12 cellular contexts compared by ENCODE assay signal in genomic region chr3:48599077-48599501, GRCh38. TPM values are rescaled to one million over a fixed set of nuclear protein-coding genes. Genes with fewer than 3 reads are reported as not detected.
DNase-seq lines count a peak whose midpoint lies in the region; ATAC-seq, FAIRE-seq and TF ChIP-seq lines count a peak whose summit lies in the region.
"Had no signal": no experiment of that assay in that cellular context is flagged by ENCODE, and none has a peak within 500 bp of the region (broad histone marks: within the 10 kb centered on the region; RNA-seq: fewer than 3 reads in every experiment).

No MANE protein-coding gene starts in this region.

- peak overlapping the region; percentile 88 for H4K8ac ChIP-seq in mesenchymal stem cell (ENCODE audit: low read length)

- TF ChIP-seq CTCF in mammary epithelial cell (conservative IDR thresholded peaks at IDR 0.05 in 1 of 2, IDR thresholded peaks at IDR 0.05 in 1 of 2; ENCODE audit: extremely low read depth in 1 of 2, insufficient read depth in 1 of 2, low read depth in 1 of 2, low read length in 2 of 2) = no peak

- peak overlapping the region; percentile 98 for H4K91ac ChIP-seq in mesenchymal stem cell (ENCODE audit: low read length)

- peak overlapping the region; percentile 72 for H3K9ac ChIP-seq in mammary epithelial cell (ENCODE audit: insufficient read depth, low read length)
- H3K9ac ChIP-seq in mesenchymal stem cell (ENCODE audit: low read length) = peak overlapping the region; percentile 65

- H2BK12ac ChIP-seq in mesenchymal stem cell (ENCODE audit: low read length in 2 of 2) = peak overlapping the region; percentile 92 to 95

- H3K79me2 ChIP-seq in mammary epithelial cell (ENCODE audit: insufficient read depth, low read length) = peaks cover 21% of the 10 kb centered on the region

- H3K4me2 ChIP-seq in mammary epithelial cell (ENCODE audit: insufficient read depth, low read depth, low read length) = peak overlapping the region; percentile 45
- peak overlapping the region; percentile 4 for H3K4me2 ChIP-seq in mesenchymal stem cell (ENCODE audit: low read length, poor library complexity, severe bottlenecking)

- no peak overlapping the region for H3K4me3 Mint-ChIP-seq in activated naive CD4-positive, alpha-beta T cell treated with anti-CD3 and anti-CD28 coated beads, Interleukin-2, amount 10 ng/mL, durations not matched to agents 7 days and 5 days
- no peak overlapping the region for H3K4me3 Mint-ChIP-seq in T-cell

- no peak overlapping the region for H3K27ac Mint-ChIP-seq in activated naive CD4-positive, alpha-beta T cell treated with anti-CD3 and anti-CD28 coated beads, Interleukin-2, amount 10 ng/mL, durations not matched to agents 7 days and 5 days
- H3K27ac Mint-ChIP-seq in T-cell = peak overlapping the region in 1 of 2 donors; percentile 58

- no peaks in the 10 kb centered on the region for H4K20me1 ChIP-seq in mammary epithelial cell (ENCODE audit: insufficient read depth, low read length)

- CTCF ChIA-PET in mammary epithelial cell (lab: Charles Lee; ENCODE audit: low non-redundant PET) (interaction anchor here (0.7 kb wide), 1 partner anchor 389 kb away, joined by 5 read pairs; no protein-coding TSS in a partner anchor), T-cell (lab: Charles Lee) (no interaction called here)
- CTCF ChIA-PET in activated naive CD4-positive, alpha-beta T cell treated with anti-CD3 and anti-CD28 coated beads, Interleukin-2, amount 10 ng/mL, durations not matched to agents 7 days and 5 days (lab: Charles Lee) = interaction anchor here (0.5 kb wide), 1 partner anchor 144 kb away, joined by 5 read pairs; no protein-coding TSS in a partner anchor

- H3K27me3 Mint-ChIP-seq in activated naive CD4-positive, alpha-beta T cell treated with anti-CD3 and anti-CD28 coated beads, Interleukin-2, amount 10 ng/mL, durations not matched to agents 7 days and 5 days = peaks cover 32% of the 10 kb centered on the region
- H3K27me3 Mint-ChIP-seq in T-cell = peaks cover 9 to 14% of the 10 kb centered on the region in 2 donors

- dilution Hi-C loops in mammary epithelial cell (cut with HindIII; ENCODE audit: low sequenced_read_pairs) = loop anchor here (5.0 to 10.0 kb wide), 2 partner anchors 42 to 56 kb away; partner anchors contain the start of gene PFKFB4

- H3K23ac ChIP-seq in mesenchymal stem cell (ENCODE audit: low read length in 2 of 2) = no peak overlapping the region

- H3K4me1 ChIP-seq in mammary epithelial cell (ENCODE audit: insufficient read depth, low read length) (peaks cover 58% of the 10 kb centered on the region), mesenchymal stem cell (ENCODE audit: control insufficient read depth, insufficient read depth, low read depth, low read length) (peaks cover 71% of the 10 kb centered on the region), thymus (ENCODE audit: control insufficient read depth, insufficient read depth, low read length) (no peaks in the 10 kb centered on the region)
- H3K4me1 ChIP-seq: right lobe of liver had no signal

- peaks cover 6% of the 10 kb centered on the region for H3K4me1 Mint-ChIP-seq in activated naive CD4-positive, alpha-beta T cell treated with anti-CD3 and anti-CD28 coated beads, Interleukin-2, amount 10 ng/mL, durations not matched to agents 7 days and 5 days
- H3K4me1 Mint-ChIP-seq in T-cell = peaks cover 6 to 9% (median 6%) of the 10 kb centered on the region in 3 donors

- peak; percentile 58 for FAIRE-seq in HTR-8/SVneo (lab: Jason Lieb, UNC)
- FAIRE-seq: GM12878, TTC549 had no signal

- peak overlapping the region; percentile 85 for H2BK15ac ChIP-seq in mesenchymal stem cell (ENCODE audit: low read depth, poor library complexity, severe bottlenecking)

- POLR2A ChIA-PET in T-cell (lab: Charles Lee) = no interaction called here

- H3K27me3 ChIP-seq in mammary epithelial cell (ENCODE audit: insufficient read depth, low read length) (no peaks in the 10 kb centered on the region), mesenchymal stem cell (ENCODE audit: control insufficient read depth in 1 of 2, insufficient read depth in 1 of 2, low read length in 2 of 2) (no peaks in the 10 kb centered on the region), thymus (ENCODE audit: control insufficient read depth, insufficient read depth) (peaks cover 13% of the 10 kb centered on the region)
- H3K27me3 ChIP-seq: right lobe of liver had no signal

- peak overlapping the region in 1 of 2 experiments; percentile 55 for H3K14ac ChIP-seq in mesenchymal stem cell (ENCODE audit: low read length in 2 of 2)

- peaks cover 29% of the 10 kb centered on the region for H3K36me3 Mint-ChIP-seq in activated naive CD4-positive, alpha-beta T cell treated with anti-CD3 and anti-CD28 coated beads, Interleukin-2, amount 10 ng/mL, durations not matched to agents 7 days and 5 days
- peaks cover 33% of the 10 kb centered on the region for H3K36me3 Mint-ChIP-seq in T-cell

- H3K36me3 ChIP-seq in mammary epithelial cell (ENCODE audit: insufficient read depth, low read length) (peaks cover 33% of the 10 kb centered on the region), mesenchymal stem cell (ENCODE audit: control insufficient read depth in 1 of 2, insufficient read depth in 2 of 2, low read depth in 1 of 2, low read length in 2 of 2) (peaks cover 56 to 66% of the 10 kb centered on the region in 2 experiments), thymus (ENCODE audit: control insufficient read depth, insufficient read depth) (peaks cover 59% of the 10 kb centered on the region)

- peak overlapping the region; percentile 79 to 87 for H3K4ac ChIP-seq in mesenchymal stem cell (ENCODE audit: low read depth in 1 of 2, low read length in 2 of 2)

- DNase-seq in HTR-8/SVneo (ENCODE audit: insufficient read length, low spot score) (no peak), mammary epithelial cell (peak; percentile 99), mesenchymal stem cell (no peak), kidney tubule cell (ENCODE audit: low spot score) (no peak), T-cell (no peak)
- DNase-seq in stimulated activated naive CD4-positive, alpha-beta T cell (lab: John Stamatoyannopoulos, UW) = no peak
- DNase-seq in activated naive CD4-positive, alpha-beta T cell treated with anti-CD3 and anti-CD28 coated beads, Interleukin-2, amount 10 ng/mL, durations not matched to agents 7 days and 5 days = no peak

- peaks cover 19% of the 10 kb centered on the region for H3K79me1 ChIP-seq in mesenchymal stem cell (replicated peaks; ENCODE audit: low read length, poor library complexity, severe bottlenecking)

- H3K4me3 ChIP-seq in mammary epithelial cell (replicated peaks in 1 of 3; ENCODE audit: insufficient read depth in 1 of 3, low read depth in 2 of 3, low read length in 3 of 3) (no peak overlapping the region), mesenchymal stem cell (ENCODE audit: insufficient read depth in 1 of 2, low read depth in 1 of 2, low read length in 2 of 2) (peak overlapping the region in 1 of 2 experiments; percentile 12), thymus (ENCODE audit: low read length) (no peak overlapping the region)
- H3K4me3 ChIP-seq: GM12878, left lung, right lobe of liver had no signal

- peak overlapping the region; percentile 97 for H3K27ac ChIP-seq in mammary epithelial cell (ENCODE audit: insufficient read depth, low read depth, low read length)
- peak overlapping the region; percentile 91 for H3K27ac ChIP-seq in mesenchymal stem cell (ENCODE audit: low read length, poor library complexity, severe bottlenecking)
- H3K27ac ChIP-seq in thymus (ENCODE audit: low read depth) = peak overlapping the region; percentile 74
- H3K27ac ChIP-seq: right lobe of liver had no signal

- peak overlapping the region; percentile 73 for H2BK120ac ChIP-seq in mesenchymal stem cell (ENCODE audit: low read depth, low read length)

- H3K9me3 ChIP-seq in mammary epithelial cell (replicated peaks; ENCODE audit: insufficient read depth, low read length) = no peaks in the 10 kb centered on the region
- H3K9me3 ChIP-seq in mesenchymal stem cell (ENCODE audit: control insufficient read depth, low read length) = no peaks in the 10 kb centered on the region
- H3K9me3 ChIP-seq in thymus (ENCODE audit: control insufficient read depth) = no peaks in the 10 kb centered on the region
- H3K9me3 ChIP-seq: left lung, right lobe of liver had no signal

- 5% methylated on average over 4 of the region's 11 CpGs for WGBS in mammary epithelial cell (ENCODE audit: low coverage, missing lambda C conversion rate)
- 90% methylated on average over 11 of the region's 11 CpGs for WGBS in mesenchymal stem cell
- 97% methylated on average over 11 of the region's 11 CpGs for WGBS in thymus

- no peak overlapping the region for H2BK5ac ChIP-seq in mesenchymal stem cell (ENCODE audit: low read depth, low read length, poor library complexity, severe bottlenecking)

- no peak for ATAC-seq in T-cell (replicated peaks in 1 of 4)
- ATAC-seq: GM12878 had no signal

- no peaks in the 10 kb centered on the region for H3K9me3 Mint-ChIP-seq in activated naive CD4-positive, alpha-beta T cell treated with anti-CD3 and anti-CD28 coated beads, Interleukin-2, amount 10 ng/mL, durations not matched to agents 7 days and 5 days
- H3K9me3 Mint-ChIP-seq in T-cell = no peaks in the 10 kb centered on the region

- H3K18ac ChIP-seq in mesenchymal stem cell (ENCODE audit: low read depth in 1 of 2, low read length in 2 of 2) = peak overlapping the region; percentile 81 to 92

- BruUV-seq in mammary epithelial cell (replicated peaks; lab: Mats Ljungman, UMichigan) = no TSS peak

- intact Hi-C loops in mammary epithelial cell (cut with micrococcal nuclease) = loop anchor here (1.0 to 2.0 kb wide), 6 partner anchors 10 to 134 kb away; partner anchors contain the start of genes SLC26A6 and UQCRC1

- H2AFZ ChIP-seq in mammary epithelial cell (ENCODE audit: low read depth, low read length) (no peak overlapping the region), mesenchymal stem cell (ENCODE audit: low read depth, low read length) (no peak overlapping the region)

- peak overlapping the region; percentile 49 for H2AK5ac ChIP-seq in mesenchymal stem cell (ENCODE audit: low read length, severe bottlenecking)

- in situ Hi-C loops in mammary epithelial cell (cut with MboI; ENCODE audit: low sequenced_read_pairs in 2 of 2) = no loop called here

RNA-seq across cellular contexts. Expression of gene COL7A1, which starts 4.0 kb away (rescaled TPM):
- 100 to 1,000 TPM; 130 to 425 TPM for total RNA-seq in mammary epithelial cell
- 106 TPM for polyA plus RNA-seq in mammary epithelial cell
- 239 TPM for polyA minus RNA-seq in mammary epithelial cell
- 95.7 TPM for polyA plus RNA-seq in mesenchymal stem cell (2013, experiment 1 of 2)
- polyA plus RNA-seq in mesenchymal stem cell (2013, experiment 2 of 2) = 83.7 TPM
- 273 TPM for polyA plus RNA-seq in thymus
- 1 to 10 TPM in 3 of 5 donors, under 1 TPM in 2; 0.33 to 2.3 (median 1.3) TPM for total RNA-seq in T-cell

RNA-seq across cellular contexts. Expression of gene UQCRC1, which starts 10.4 kb away (rescaled TPM):
- total RNA-seq in mammary epithelial cell = 100 to 1,000 TPM; 321 to 490 TPM
- polyA plus RNA-seq in mammary epithelial cell = 654 TPM
- polyA minus RNA-seq in mammary epithelial cell = 928 TPM
- 145 TPM for polyA plus RNA-seq in mesenchymal stem cell (2013, experiment 1 of 2)
- polyA plus RNA-seq in mesenchymal stem cell (2013, experiment 2 of 2) = 150 TPM
- polyA plus RNA-seq in thymus = 108 TPM
- total RNA-seq in T-cell = 100 to 1,000 TPM in 2 of 5 donors, 10 to 100 TPM in 3; 93.0 to 109 (median 98.4) TPM

RNA-seq across cellular contexts. Expression of gene TMEM89, which starts 22.5 kb away (rescaled TPM):
- total RNA-seq in mammary epithelial cell (under 1 TPM in 1 of 2 donors, not detected in 1; 0.82 TPM), T-cell (under 1 TPM in 1 of 5 donors, not detected in 4; 0.39 TPM)
- polyA plus RNA-seq in mammary epithelial cell (not detected), thymus (0.23 TPM)
- polyA minus RNA-seq in mammary epithelial cell = not detected
- 0.23 TPM for polyA plus RNA-seq in mesenchymal stem cell (2013, experiment 1 of 2)
- polyA plus RNA-seq in mesenchymal stem cell (2013, experiment 2 of 2) = 0.29 TPM
- total RNA-seq: GM12878, left lung, right lobe of liver had no signal
- polyA plus RNA-seq: GM12878 had no signal

RNA-seq across cellular contexts. Expression of gene UCN2, which starts 35.5 kb away (rescaled TPM):
- total RNA-seq in mammary epithelial cell = 10 to 100 TPM in 1 of 2 donors, 1 to 10 TPM in 1; 6.8 to 28.3 TPM
- 9.9 TPM for polyA plus RNA-seq in mammary epithelial cell
- polyA minus RNA-seq in mammary epithelial cell = 8.2 TPM
- 7.6 TPM for polyA plus RNA-seq in mesenchymal stem cell (2013, experiment 1 of 2)
- 7.3 TPM for polyA plus RNA-seq in mesenchymal stem cell (2013, experiment 2 of 2)
- 4.7 TPM for polyA plus RNA-seq in thymus
- total RNA-seq in T-cell = under 1 TPM in 1 of 5 donors, not detected in 4; 0.16 TPM
- total RNA-seq: GM12878, right lobe of liver had no signal

RNA-seq across cellular contexts. Expression of gene SLC26A6, which starts 36.2 kb away (rescaled TPM):
- total RNA-seq in mammary epithelial cell (10 to 100 TPM; 29.5 to 47.7 TPM), T-cell (10 to 100 TPM; 16.2 to 36.4 (median 29.2) TPM)
- polyA plus RNA-seq in mammary epithelial cell (38.9 TPM), thymus (24.7 TPM)
- polyA minus RNA-seq in mammary epithelial cell = 44.6 TPM
- 42.5 TPM for polyA plus RNA-seq in mesenchymal stem cell (2013, experiment 1 of 2)
- polyA plus RNA-seq in mesenchymal stem cell (2013, experiment 2 of 2) = 39.9 TPM

Comparison
In these comparisons a context has a peak if more than half of its experiments do, and no peak if none do; other contexts are left out.
1. RNA of gene COL7A1, which starts 4.0 kb away (total RNA-seq): 130 to 425 TPM in mammary epithelial cell; 0.33 to 2.3 TPM in T-cell; every median in the first group is over 10 times any median in the second.
2. CTCF ChIA-PET loops: an anchor here in mammary epithelial cell (0.7 kb wide) and activated naive CD4-positive, alpha-beta T cell treated with anti-CD3 and anti-CD28 coated beads, Interleukin-2, amount 10 ng/mL, durations not matched to agents 7 days and 5 days (0.5 kb wide); none called in T-cell.
3. Peak in every context shown above with its lines, with median percentiles within 50 percentile points of each other: H3K27ac ChIP-seq.